24 cellular contexts compared by ENCODE assay signal in genomic region chr12:89827592-89827991, GRCh38.
A peak's percentile ranks its signal among the peaks of the same experiment; 100 is the strongest.
DNase-seq lines count a peak whose midpoint lies in the region; TF ChIP-seq lines count a peak whose summit lies in the region.
"Had no signal": no experiment of that assay in that cellular context is flagged by ENCODE, and none has a peak within 500 bp of the region (broad histone marks: within the 10 kb centered on the region; RNA-seq: fewer than 3 reads in every experiment).

No MANE protein-coding gene starts in this region.

- no peak overlapping the region for H3K4me3 Mint-ChIP-seq in neural progenitor cell
- H3K4me3 Mint-ChIP-seq: CD8-positive, alpha-beta T cell had no signal

- no peak overlapping the region for H3K4me2 ChIP-seq in neural progenitor cell

- no peaks in the 10 kb centered on the region for H3K79me2 ChIP-seq in neural progenitor cell (ENCODE audit: low read depth)

- H3K4me1 Mint-ChIP-seq in neural progenitor cell, result peaks cover 12% of the 10 kb centered on the region

- no peaks in the 10 kb centered on the region for H3K27me3 ChIP-seq in neural progenitor cell
- H3K27me3 ChIP-seq: brain microvascular endothelial cell, neutrophil, thyroid gland had no signal

- no peak for TF ChIP-seq CTCF in neural progenitor cell (IDR thresholded peaks at IDR 0.05)

- no peak overlapping the region for H3K9ac ChIP-seq in neural progenitor cell

- peaks cover 19% of the 10 kb centered on the region for H3K4me1 ChIP-seq in neural progenitor cell
- H3K4me1 ChIP-seq: HAP-1, left ventricle myocardium inferior, psoas muscle, thyroid gland had no signal

- H3K27me3 Mint-ChIP-seq in neural progenitor cell (ENCODE audit: insufficient read depth, low read depth), result no peaks in the 10 kb centered on the region

- no peaks in the 10 kb centered on the region for H3K36me3 ChIP-seq in neural progenitor cell
- H3K36me3 ChIP-seq: brain microvascular endothelial cell, HAP-1, left ventricle myocardium inferior, neutrophil, thyroid gland had no signal

- H4K20me1 ChIP-seq in neural progenitor cell (ENCODE audit: low read depth), result no peaks in the 10 kb centered on the region

- no peak overlapping the region for H3K4me3 ChIP-seq in neural progenitor cell
- H3K4me3 ChIP-seq: HAP-1, left ventricle myocardium inferior, mucosa of descending colon, psoas muscle, skin epidermis, thyroid gland had no signal

- no peaks in the 10 kb centered on the region for H3F3A ChIP-seq in neural progenitor cell (ENCODE audit: low read depth)

- peaks cover 3% of the 10 kb centered on the region for H3K9me3 Mint-ChIP-seq in neural progenitor cell
- H3K9me3 Mint-ChIP-seq: CD8-positive, alpha-beta T cell had no signal

- no peak overlapping the region for H3K27ac ChIP-seq in neural progenitor cell
- H3K27ac ChIP-seq: brain microvascular endothelial cell, left ventricle myocardium inferior, neutrophil, psoas muscle, skin epidermis, thyroid gland had no signal

- H2AFZ ChIP-seq in neural progenitor cell (replicated peaks), result no peak overlapping the region

- peak; percentile 78 for DNase-seq in ELF-1 (ENCODE audit: low read depth, low spot score)
- peak; percentile 89 for DNase-seq in NCI-H2227 treated with DMSO at 0.1 percent for 48 hours (lab: John Stamatoyannopoulos, UW)
- peak; percentile 91 for DNase-seq in SK-N-DZ (ENCODE audit: low spot score)
- peak; percentile 61 for DNase-seq in neural progenitor cell (ENCODE audit: low spot score)
- no peak for DNase-seq in NCI-H1436 (lab: John Stamatoyannopoulos, UW)
- no peak for DNase-seq in COLO829 (ENCODE audit: low spot score)
- no peak for DNase-seq in AG08396 (ENCODE audit: low spot score)
- DNase-seq: activated CD4-positive, alpha-beta T cell treated with anti-CD3 and anti-CD28 coated beads, Interleukin-2, amount 50 U/mL, for 4 hours; activated CD8-positive, alpha-beta memory T cell treated with anti-CD3 and anti-CD28 coated beads, Interleukin-2, amount 50 U/mL, for 48 hours; activated effector memory CD4-positive, alpha-beta T cell treated with Interleukin-2 at 50 U/mL for 16 hours; brain microvascular endothelial cell; CD8-positive, alpha-beta T cell; left ventricle myocardium inferior; mucosa of descending colon; NCI-H1694; NCI-H510A; psoas muscle; SHP77 treated with DMSO at 0.1 percent for 48 hours; stimulated activated CD4-positive, alpha-beta T cell treated with anti-CD3 and anti-CD28 coated beads, Interleukin-4, amount 100 ng/mL, for 1 hour; stimulated activated naive CD8-positive, alpha-beta T cell treated with anti-CD3 and anti-CD28 coated beads, Interleukin-15, Interleukin-2, amounts not matched to agents 100 U/mL and 50 U/mL, for 24 hours; thyroid gland had no signal

- H3K27ac Mint-ChIP-seq in neural progenitor cell, result peak overlapping the region; percentile 26
- H3K27ac Mint-ChIP-seq: CD8-positive, alpha-beta T cell had no signal

- H3K9me3 ChIP-seq in neural progenitor cell (ENCODE audit: low read depth), result no peaks in the 10 kb centered on the region
- H3K9me3 ChIP-seq: HAP-1, left ventricle myocardium inferior, mucosa of descending colon, neutrophil, psoas muscle, thyroid gland had no signal

- no peaks in the 10 kb centered on the region for H3K36me3 Mint-ChIP-seq in neural progenitor cell
- H3K36me3 Mint-ChIP-seq: CD8-positive, alpha-beta T cell had no signal

Comparison
In these comparisons a context has a peak if more than half of its experiments do, and no peak if none do; other contexts are left out.
1. DNase-seq: peak in ELF-1 (single experiment), NCI-H2227 treated with DMSO at 0.1 percent for 48 hours (single experiment), SK-N-DZ (single experiment) and neural progenitor cell (single experiment); none in NCI-H1436 (single experiment), COLO829 (single experiment) and AG08396 (single experiment).